ENCODE assay signal across 8 cellular contexts in the genomic region with DNA sequence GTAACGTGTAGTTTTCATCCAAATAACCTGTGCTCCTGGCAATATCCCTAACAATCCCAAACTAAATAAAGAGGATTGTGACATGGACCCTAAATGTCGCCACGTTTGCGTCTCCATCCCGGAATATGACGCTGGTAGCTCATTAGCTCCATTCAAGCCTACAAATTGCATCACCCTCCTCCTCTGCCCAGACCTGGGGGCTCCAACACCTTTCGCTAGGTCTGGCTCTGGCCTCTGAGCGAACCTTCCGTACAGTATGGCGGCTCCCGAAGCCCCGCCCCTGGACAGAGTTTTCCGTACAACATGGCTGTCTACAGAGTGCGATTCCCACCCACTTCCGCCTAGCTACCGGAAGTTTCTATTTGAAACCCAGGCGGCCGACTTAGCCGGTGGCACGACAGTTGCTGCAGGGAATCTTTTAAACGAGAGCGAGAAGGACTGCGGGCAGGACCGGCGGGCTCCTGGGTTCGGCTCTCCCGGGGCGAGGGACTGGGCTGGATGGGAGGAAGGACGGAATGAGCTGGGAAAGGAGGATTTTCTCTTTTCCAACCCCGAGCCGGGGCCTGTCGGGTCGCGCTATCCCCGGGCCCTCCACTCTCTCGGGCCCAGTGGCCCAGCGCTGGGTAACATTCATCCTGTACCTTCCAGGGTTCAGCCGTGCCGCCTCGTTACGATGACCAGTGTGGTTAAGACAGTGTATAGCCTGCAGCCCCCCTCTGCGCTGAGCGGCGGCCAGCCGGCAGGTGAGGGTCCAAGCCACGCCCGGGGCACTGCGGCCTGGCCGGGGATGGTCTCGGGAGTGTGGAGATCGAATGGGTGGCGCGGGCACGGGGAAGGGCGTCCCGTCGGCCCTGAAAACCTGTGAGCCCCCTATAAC. TPM values are rescaled to one million over a fixed set of nuclear protein-coding genes. Genes with fewer than 3 reads are reported as not detected.
A peak's percentile ranks its signal among the peaks of the same experiment; 100 is the strongest.
DNase-seq lines count a peak whose midpoint lies in the region; ATAC-seq and TF ChIP-seq lines count a peak whose summit lies in the region.

A gene with protein sequence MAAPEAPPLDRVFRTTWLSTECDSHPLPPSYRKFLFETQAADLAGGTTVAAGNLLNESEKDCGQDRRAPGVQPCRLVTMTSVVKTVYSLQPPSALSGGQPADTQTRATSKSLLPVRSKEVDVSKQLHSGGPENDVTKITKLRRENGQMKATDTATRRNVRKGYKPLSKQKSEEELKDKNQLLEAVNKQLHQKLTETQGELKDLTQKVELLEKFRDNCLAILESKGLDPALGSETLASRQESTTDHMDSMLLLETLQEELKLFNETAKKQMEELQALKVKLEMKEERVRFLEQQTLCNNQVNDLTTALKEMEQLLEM (plus strand): TSS at position 142 of the 877 bp plus-strand sequence. CDS start 115 bp downstream, at position 257.

- peaks cover 28% of the 10 kb centered on the region for H3K36me3 Mint-ChIP-seq in activated T-helper 1 cell treated with anti-CD3 and anti-CD28 coated beads, Interleukin-12 subunit alpha, Interleukin-12 subunit beta, Interleukin-2, Interleukin-4 antibody, amounts not matched to agents 30 ng/mL and 10 ng/mL and 1 ng/mL, durations not matched to agents 14 hours and 24 hours and 36 hours (ENCODE audit: low read depth)
- H3K36me3 Mint-ChIP-seq in naive thymus-derived CD8-positive, alpha-beta T cell: peaks cover 0 to 14% (median 10%) of the 10 kb centered on the region in 3 donors
- peaks cover 10 to 17% of the 10 kb centered on the region in 2 donors for H3K36me3 Mint-ChIP-seq in stimulated activated naive B cell treated with anti-CD40 and anti-IgM and Interleukin-4, amounts not matched to agents 10 μg/mL and 1 μg/mL and 100 μg/mL, for 72 hours

- peaks cover 29% of the 10 kb centered on the region for H3K4me1 Mint-ChIP-seq in activated T-helper 1 cell treated with anti-CD3 and anti-CD28 coated beads, Interleukin-12 subunit alpha, Interleukin-12 subunit beta, Interleukin-2, Interleukin-4 antibody, amounts not matched to agents 30 ng/mL and 10 ng/mL and 1 ng/mL, durations not matched to agents 14 hours and 24 hours and 36 hours (ENCODE audit: low read depth)
- peaks cover 12 to 28% (median 16%) of the 10 kb centered on the region in 4 donors for H3K4me1 Mint-ChIP-seq in naive thymus-derived CD8-positive, alpha-beta T cell
- peaks cover 11 to 19% of the 10 kb centered on the region in 2 donors for H3K4me1 Mint-ChIP-seq in stimulated activated naive B cell treated with anti-CD40 and anti-IgM and Interleukin-4, amounts not matched to agents 10 μg/mL and 1 μg/mL and 100 μg/mL, for 72 hours

- TF ChIP-seq CTCF in LNCaP clone FGC (IDR thresholded peaks at IDR 0.05; ENCODE audit: control insufficient read depth, extremely low read depth, insufficient read depth) (no peak), fibroblast of mammary gland (conservative IDR thresholded peaks at IDR 0.05; ENCODE audit: control insufficient read depth, insufficient read depth, low read depth, low read length) (no peak)

- H3K27me3 Mint-ChIP-seq in activated T-helper 1 cell treated with anti-CD3 and anti-CD28 coated beads, Interleukin-12 subunit alpha, Interleukin-12 subunit beta, Interleukin-2, Interleukin-4 antibody, amounts not matched to agents 30 ng/mL and 10 ng/mL and 1 ng/mL, durations not matched to agents 14 hours and 24 hours and 36 hours (ENCODE audit: insufficient read depth): peaks cover 7% of the 10 kb centered on the region
- no peaks in the 10 kb centered on the region for H3K27me3 Mint-ChIP-seq in naive thymus-derived CD8-positive, alpha-beta T cell
- H3K27me3 Mint-ChIP-seq in stimulated activated naive B cell treated with anti-CD40 and anti-IgM and Interleukin-4, amounts not matched to agents 10 μg/mL and 1 μg/mL and 100 μg/mL, for 72 hours: no peaks in the 10 kb centered on the region

- H3K4me3 Mint-ChIP-seq in activated T-helper 1 cell treated with anti-CD3 and anti-CD28 coated beads, Interleukin-12 subunit alpha, Interleukin-12 subunit beta, Interleukin-2, Interleukin-4 antibody, amounts not matched to agents 30 ng/mL and 10 ng/mL and 1 ng/mL, durations not matched to agents 14 hours and 24 hours and 36 hours: peak within 1 kb of the TSS; percentile 96
- H3K4me3 Mint-ChIP-seq in naive thymus-derived CD8-positive, alpha-beta T cell: peak within 1 kb of the TSS; percentile 92 to 99 (median 96)
- H3K4me3 Mint-ChIP-seq in stimulated activated naive B cell treated with anti-CD40 and anti-IgM and Interleukin-4, amounts not matched to agents 10 μg/mL and 1 μg/mL and 100 μg/mL, for 72 hours: peak within 1 kb of the TSS; percentile 90 to 94

- peak within 1 kb of the TSS; percentile 87 for H3K27ac Mint-ChIP-seq in activated T-helper 1 cell treated with anti-CD3 and anti-CD28 coated beads, Interleukin-12 subunit alpha, Interleukin-12 subunit beta, Interleukin-2, Interleukin-4 antibody, amounts not matched to agents 30 ng/mL and 10 ng/mL and 1 ng/mL, durations not matched to agents 14 hours and 24 hours and 36 hours
- peak within 1 kb of the TSS; percentile 56 to 91 (median 87) for H3K27ac Mint-ChIP-seq in naive thymus-derived CD8-positive, alpha-beta T cell
- peak within 1 kb of the TSS; percentile 96 for H3K27ac Mint-ChIP-seq in stimulated activated naive B cell treated with anti-CD40 and anti-IgM and Interleukin-4, amounts not matched to agents 10 μg/mL and 1 μg/mL and 100 μg/mL, for 72 hours

- POLR2A ChIA-PET in naive thymus-derived CD8-positive, alpha-beta T cell (lab: Charles Lee): interaction anchor here (0.7 to 1.9 kb wide), 7 partner anchors 11 to 60 kb away, joined by 3 to 17 read pairs (median 4); a partner anchor contains a TSS

- intact Hi-C loops in activated T-helper 1 cell treated with anti-CD3 and anti-CD28 coated beads, Interleukin-12 subunit alpha, Interleukin-12 subunit beta, Interleukin-2, Interleukin-4 antibody, amounts not matched to agents 30 ng/mL and 10 ng/mL and 1 ng/mL, durations not matched to agents 14 hours and 24 hours and 36 hours (cut with micrococcal nuclease): loop anchor here (1.0 to 5.0 kb wide), 9 partner anchors 15 to 222 kb away; a partner anchor contains a TSS

- DNase-seq in Daoy (ENCODE audit: low read depth) (peak; percentile 90), GOT3 (lab: John Stamatoyannopoulos, UW) (peak; percentile 31), LNCaP clone FGC (ENCODE audit: low read depth) (peak; percentile 85), RPMI8226 (peak; percentile 94), fibroblast of mammary gland (ENCODE audit: low read depth) (peak; percentile 94)
- peak; percentile 87 for DNase-seq in activated T-helper 1 cell treated with anti-CD3 and anti-CD28 coated beads, Interleukin-12 subunit alpha, Interleukin-12 subunit beta, Interleukin-2, Interleukin-4 antibody, amounts not matched to agents 30 ng/mL and 10 ng/mL and 1 ng/mL, durations not matched to agents 14 hours and 24 hours and 36 hours (ENCODE audit: low spot score)
- DNase-seq in naive thymus-derived CD8-positive, alpha-beta T cell: peak; percentile 79 to 96 (median 90)
- peak; percentile 89 for DNase-seq in stimulated activated naive B cell treated with anti-CD40 and anti-IgM and Interleukin-4, amounts not matched to agents 10 μg/mL and 1 μg/mL and 100 μg/mL, for 72 hours

- H3K9me3 Mint-ChIP-seq in activated T-helper 1 cell treated with anti-CD3 and anti-CD28 coated beads, Interleukin-12 subunit alpha, Interleukin-12 subunit beta, Interleukin-2, Interleukin-4 antibody, amounts not matched to agents 30 ng/mL and 10 ng/mL and 1 ng/mL, durations not matched to agents 14 hours and 24 hours and 36 hours: no peaks in the 10 kb centered on the region
- no peaks in the 10 kb centered on the region for H3K9me3 Mint-ChIP-seq in naive thymus-derived CD8-positive, alpha-beta T cell
- no peaks in the 10 kb centered on the region for H3K9me3 Mint-ChIP-seq in stimulated activated naive B cell treated with anti-CD40 and anti-IgM and Interleukin-4, amounts not matched to agents 10 μg/mL and 1 μg/mL and 100 μg/mL, for 72 hours

- H3K4me3 ChIP-seq in LNCaP clone FGC (ENCODE audit: low read depth, low read length) (peak within 1 kb of the TSS; percentile 94), fibroblast of mammary gland (ENCODE audit: control insufficient read depth, low read depth, low read length) (peak within 1 kb of the TSS; percentile 94)

- peak; percentile 98 to 99 for ATAC-seq in naive thymus-derived CD8-positive, alpha-beta T cell
- ATAC-seq in stimulated activated naive B cell treated with anti-CD40 and anti-IgM and Interleukin-4, amounts not matched to agents 10 μg/mL and 1 μg/mL and 100 μg/mL, for 72 hours (replicated peaks): peak; percentile 99

RNA-seq across cellular contexts. Expression of the gene that starts here (rescaled TPM):
- 91.9 and 144 TPM in 2 replicates for total RNA-seq in Daoy (2014; rRNA removed; shearing (Covaris generic))
- total RNA-seq in activated T-helper 1 cell treated with anti-CD3 and anti-CD28 coated beads, Interleukin-12 subunit alpha, Interleukin-12 subunit beta, Interleukin-2, Interleukin-4 antibody, amounts not matched to agents 30 ng/mL and 10 ng/mL and 1 ng/mL, durations not matched to agents 14 hours and 24 hours and 36 hours: 48.4 and 52.1 TPM in 2 replicates
- 1 to 10 TPM; 8.4 to 8.8 TPM for total RNA-seq in naive thymus-derived CD8-positive, alpha-beta T cell
- polyA plus RNA-seq in naive thymus-derived CD8-positive, alpha-beta T cell: 1 to 10 TPM; 2.1 to 2.8 (median 2.4) TPM

Comparison
In these comparisons a context has a peak if more than half of its experiments do, and no peak if none do; other contexts are left out.
1. Peak in every context shown above with its lines: DNase-seq, ATAC-seq and H3K4me3 ChIP-seq.
2. DNase-seq: peak in every context shown above with its lines; median percentile 94 in RPMI8226; 94 in fibroblast of mammary gland; 90 in naive thymus-derived CD8-positive, alpha-beta T cell; 90 in Daoy; 89 in stimulated activated naive B cell treated with anti-CD40 and anti-IgM and Interleukin-4, amounts not matched to agents 10 μg/mL and 1 μg/mL and 100 μg/mL, for 72 hours; 87 in activated T-helper 1 cell treated with anti-CD3 and anti-CD28 coated beads, Interleukin-12 subunit alpha, Interleukin-12 subunit beta, Interleukin-2, Interleukin-4 antibody, amounts not matched to agents 30 ng/mL and 10 ng/mL and 1 ng/mL, durations not matched to agents 14 hours and 24 hours and 36 hours; 85 in LNCaP clone FGC; 31 in GOT3.